Comparison of ENCODE assay signal across 8 cellular contexts in the genomic region with DNA sequence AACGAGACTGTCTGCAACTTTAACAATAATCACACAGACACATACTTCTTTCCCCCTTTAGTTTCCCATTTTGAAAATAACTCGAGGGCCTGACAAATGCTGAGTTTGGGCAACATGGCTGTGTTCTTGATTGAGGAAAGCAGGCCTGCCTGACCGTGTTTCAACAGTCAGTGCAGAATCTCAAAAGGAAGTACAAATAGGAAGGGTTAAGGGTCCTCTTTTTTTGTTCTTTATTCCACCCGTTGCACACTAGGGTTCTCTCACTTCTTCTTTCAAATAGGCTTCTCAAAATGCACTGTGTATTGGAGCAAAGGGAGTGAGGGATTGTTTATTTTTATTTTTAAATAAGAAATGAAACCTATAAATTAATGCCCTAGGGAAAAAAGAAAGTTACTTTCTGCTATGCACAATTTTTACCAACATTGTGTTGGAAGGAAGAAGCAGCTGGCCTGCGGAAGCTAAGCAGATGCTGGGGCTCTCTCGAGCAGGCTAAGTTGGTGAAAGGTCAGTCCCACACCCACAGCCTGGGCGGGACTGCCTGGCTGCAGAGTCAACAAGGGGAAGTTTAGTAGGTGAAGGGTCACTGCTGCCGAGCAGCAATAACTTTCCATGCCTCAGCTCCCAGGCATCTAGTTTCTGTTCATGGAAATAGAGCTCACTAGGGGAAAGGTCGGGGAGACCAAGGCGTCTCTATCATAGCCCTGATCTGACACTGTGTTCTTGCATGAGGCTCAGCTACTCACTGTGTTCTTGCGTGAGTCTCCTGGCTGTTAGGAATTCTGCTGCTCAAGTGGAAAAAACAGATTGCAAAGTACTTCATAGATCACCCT. TPM values are rescaled to one million over a fixed set of nuclear protein-coding genes. Genes with fewer than 3 reads are reported as not detected.
DNase-seq lines count a peak whose midpoint lies in the region; TF ChIP-seq lines count a peak whose summit lies in the region.

No MANE protein-coding gene starts in this region.

- H3K4me3 ChIP-seq in GM12865 (ENCODE audit: low read depth, low read length) (no peak overlapping the region), H7 (ENCODE audit: insufficient read depth, low read depth, low read length) (no peak overlapping the region), fibroblast of mammary gland (ENCODE audit: control insufficient read depth, low read depth, low read length) (no peak overlapping the region)
- H3K4me3 ChIP-seq in effector memory CD4-positive, alpha-beta T cell (ENCODE audit: insufficient read depth, low read depth, low read length, poor library complexity, severe bottlenecking), result no peak overlapping the region

- H3K27me3 Mint-ChIP-seq in activated T-helper 1 cell treated with anti-CD3 and anti-CD28 coated beads, Interleukin-12 subunit alpha, Interleukin-12 subunit beta, Interleukin-2, Interleukin-4 antibody, amounts not matched to agents 30 ng/mL and 10 ng/mL and 1 ng/mL, durations not matched to agents 14 hours and 24 hours and 36 hours (ENCODE audit: insufficient read depth), result peaks cover 5% of the 10 kb centered on the region

- no peaks in the 10 kb centered on the region for H3K36me3 Mint-ChIP-seq in activated T-helper 1 cell treated with anti-CD3 and anti-CD28 coated beads, Interleukin-12 subunit alpha, Interleukin-12 subunit beta, Interleukin-2, Interleukin-4 antibody, amounts not matched to agents 30 ng/mL and 10 ng/mL and 1 ng/mL, durations not matched to agents 14 hours and 24 hours and 36 hours (ENCODE audit: low read depth)

- intact Hi-C loops in activated T-helper 1 cell treated with anti-CD3 and anti-CD28 coated beads, Interleukin-12 subunit alpha, Interleukin-12 subunit beta, Interleukin-2, Interleukin-4 antibody, amounts not matched to agents 30 ng/mL and 10 ng/mL and 1 ng/mL, durations not matched to agents 14 hours and 24 hours and 36 hours (cut with micrococcal nuclease), result no loop called here

- no peaks in the 10 kb centered on the region for H3K4me1 Mint-ChIP-seq in activated T-helper 1 cell treated with anti-CD3 and anti-CD28 coated beads, Interleukin-12 subunit alpha, Interleukin-12 subunit beta, Interleukin-2, Interleukin-4 antibody, amounts not matched to agents 30 ng/mL and 10 ng/mL and 1 ng/mL, durations not matched to agents 14 hours and 24 hours and 36 hours (ENCODE audit: low read depth)

- H3K27ac Mint-ChIP-seq in activated T-helper 1 cell treated with anti-CD3 and anti-CD28 coated beads, Interleukin-12 subunit alpha, Interleukin-12 subunit beta, Interleukin-2, Interleukin-4 antibody, amounts not matched to agents 30 ng/mL and 10 ng/mL and 1 ng/mL, durations not matched to agents 14 hours and 24 hours and 36 hours, result no peak overlapping the region

- H3K9me3 Mint-ChIP-seq in activated T-helper 1 cell treated with anti-CD3 and anti-CD28 coated beads, Interleukin-12 subunit alpha, Interleukin-12 subunit beta, Interleukin-2, Interleukin-4 antibody, amounts not matched to agents 30 ng/mL and 10 ng/mL and 1 ng/mL, durations not matched to agents 14 hours and 24 hours and 36 hours, result no peaks in the 10 kb centered on the region

- no peaks in the 10 kb centered on the region for H3K36me3 ChIP-seq in H7 (replicated peaks; ENCODE audit: control insufficient read depth, insufficient read depth, low read length)
- no peaks in the 10 kb centered on the region for H3K36me3 ChIP-seq in effector memory CD4-positive, alpha-beta T cell (ENCODE audit: control insufficient read depth, insufficient read depth, low read length)

- no peak overlapping the region for H3K4me3 Mint-ChIP-seq in activated T-helper 1 cell treated with anti-CD3 and anti-CD28 coated beads, Interleukin-12 subunit alpha, Interleukin-12 subunit beta, Interleukin-2, Interleukin-4 antibody, amounts not matched to agents 30 ng/mL and 10 ng/mL and 1 ng/mL, durations not matched to agents 14 hours and 24 hours and 36 hours

- H3K9me3 ChIP-seq in effector memory CD4-positive, alpha-beta T cell (ENCODE audit: control insufficient read depth, low read length), result no peaks in the 10 kb centered on the region

- DNase-seq in GM12865 (ENCODE audit: low read depth) (peak; percentile 54), H7 (peak; percentile 64), KG1 (lab: John Stamatoyannopoulos, UW) (peak; percentile 1), SW480 (ENCODE audit: low spot score) (peak; percentile 99), fibroblast of mammary gland (ENCODE audit: low read depth) (peak; percentile 99), myocyte (ENCODE audit: low read depth) (peak; percentile 99)
- no peak for DNase-seq in activated T-helper 1 cell treated with anti-CD3 and anti-CD28 coated beads, Interleukin-12 subunit alpha, Interleukin-12 subunit beta, Interleukin-2, Interleukin-4 antibody, amounts not matched to agents 30 ng/mL and 10 ng/mL and 1 ng/mL, durations not matched to agents 14 hours and 24 hours and 36 hours (ENCODE audit: low spot score)
- DNase-seq in effector memory CD4-positive, alpha-beta T cell, result no peak

- no peak overlapping the region for H3K27ac ChIP-seq in effector memory CD4-positive, alpha-beta T cell (ENCODE audit: insufficient read depth, low read length, poor library complexity, severe bottlenecking)

- peaks cover 2% of the 10 kb centered on the region; the same call in 1 of the 2 replicates for H3K27me3 ChIP-seq in H7 (ENCODE audit: control insufficient read depth, insufficient read depth, low read length)
- H3K27me3 ChIP-seq in effector memory CD4-positive, alpha-beta T cell (replicated peaks; ENCODE audit: control insufficient read depth, insufficient read depth, low read length, poor library complexity, severe bottlenecking), result no peaks in the 10 kb centered on the region

- H3K4me1 ChIP-seq in effector memory CD4-positive, alpha-beta T cell (ENCODE audit: control insufficient read depth, insufficient read depth, low read length, poor library complexity, severe bottlenecking), result no peaks in the 10 kb centered on the region

- TF ChIP-seq CTCF in GM12865 (IDR thresholded peaks at IDR 0.05; ENCODE audit: insufficient read depth, low read depth, low read length, missing control alignments), result no peak
- no peak for TF ChIP-seq CTCF in fibroblast of mammary gland (conservative IDR thresholded peaks at IDR 0.05; ENCODE audit: control insufficient read depth, insufficient read depth, low read depth, low read length)

RNA-seq across cellular contexts. Expression of gene PDK4, which starts 12.2 kb away (rescaled TPM):
- 0.59 and 0.62 TPM in 2 replicates for total RNA-seq in H7 (2014; rRNA removed; shearing (Covaris generic))
- 1.1 and 1.4 TPM in 2 replicates for total RNA-seq in myocyte
- 0.43 TPM for polyA plus RNA-seq in myocyte (2012)
- total RNA-seq in activated T-helper 1 cell treated with anti-CD3 and anti-CD28 coated beads, Interleukin-12 subunit alpha, Interleukin-12 subunit beta, Interleukin-2, Interleukin-4 antibody, amounts not matched to agents 30 ng/mL and 10 ng/mL and 1 ng/mL, durations not matched to agents 14 hours and 24 hours and 36 hours, result not detected in 2 replicates

Comparison
In these comparisons a context has a peak if more than half of its experiments do, and no peak if none do; other contexts are left out.
1. DNase-seq: peak in GM12865 (single experiment), H7 (single experiment), KG1 (single experiment), SW480 (single experiment), fibroblast of mammary gland (single experiment) and myocyte (single experiment); none in activated T-helper 1 cell treated with anti-CD3 and anti-CD28 coated beads, Interleukin-12 subunit alpha, Interleukin-12 subunit beta, Interleukin-2, Interleukin-4 antibody, amounts not matched to agents 30 ng/mL and 10 ng/mL and 1 ng/mL, durations not matched to agents 14 hours and 24 hours and 36 hours (single experiment) and effector memory CD4-positive, alpha-beta T cell (0 of 3).